In the genomic region with DNA sequence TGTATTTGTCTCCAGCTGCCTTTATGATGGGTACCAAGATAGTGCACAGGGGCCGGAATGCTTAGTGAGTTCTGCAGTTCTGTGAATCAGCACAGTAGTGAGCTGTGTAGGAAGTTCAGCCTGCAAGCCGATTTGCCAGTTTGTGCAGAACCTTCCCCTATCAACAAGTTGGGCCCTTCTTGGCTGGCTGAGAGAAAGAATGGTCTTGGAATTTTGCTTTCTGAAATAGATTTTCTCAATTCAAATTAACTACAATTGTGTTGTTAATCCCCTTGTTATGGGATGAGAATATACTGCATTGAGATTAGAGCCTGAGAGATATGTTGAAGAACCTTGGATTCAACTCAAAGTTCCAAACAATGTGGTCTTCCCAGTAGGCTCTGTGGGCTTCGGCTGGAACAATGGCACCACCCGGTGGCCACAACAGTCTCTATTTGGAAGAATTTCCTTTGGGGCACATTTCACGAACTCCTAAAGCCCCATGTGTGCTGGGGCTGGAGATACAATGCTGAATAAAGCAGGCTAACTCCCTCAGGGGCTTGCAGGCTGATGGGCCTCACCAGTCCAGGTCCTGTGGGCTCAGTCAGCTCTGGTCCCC, we compare ENCODE assay signal across 8 cellular contexts. TPM values are rescaled to one million over a fixed set of nuclear protein-coding genes. Genes with fewer than 3 reads are reported as not detected.
DNase-seq lines count a peak whose midpoint lies in the region; TF ChIP-seq lines count a peak whose summit lies in the region.

No MANE protein-coding gene starts in this region.

- no peaks in the 10 kb centered on the region for H3K27me3 ChIP-seq in OCI-LY1 (ENCODE audit: insufficient read depth, low read length)

- no peak overlapping the region for H3K4me2 ChIP-seq in OCI-LY1 (ENCODE audit: low read length)

- H3K9ac ChIP-seq in OCI-LY1 (ENCODE audit: low read length) = no peak overlapping the region

- H2AFZ ChIP-seq in OCI-LY1 (ENCODE audit: low read length) = no peak overlapping the region

- no peaks in the 10 kb centered on the region for H3K9me2 ChIP-seq in OCI-LY1 (ENCODE audit: low read depth, low read length)

- no peak overlapping the region for H3K4me3 ChIP-seq in OCI-LY1 (ENCODE audit: low read depth, low read length, poor library complexity, severe bottlenecking)

- TF ChIP-seq POLR2A in erythroblast (IDR thresholded peaks at IDR 0.05; ENCODE audit: low read length) = no peak

- H3K36me3 ChIP-seq in OCI-LY1 (ENCODE audit: insufficient read depth, low read length) = no peaks in the 10 kb centered on the region

- H4K20me1 ChIP-seq in OCI-LY1 (ENCODE audit: insufficient read depth, low read length) = no peaks in the 10 kb centered on the region

- no peaks in the 10 kb centered on the region for H3F3A ChIP-seq in OCI-LY1 (ENCODE audit: insufficient read depth, low read length)

- no peaks in the 10 kb centered on the region for H3K4me1 ChIP-seq in OCI-LY1 (ENCODE audit: insufficient read depth, low read length, severe bottlenecking)

- H3K9me3 ChIP-seq in OCI-LY1 (ENCODE audit: low read length) = no peaks in the 10 kb centered on the region

- H3K79me2 ChIP-seq in OCI-LY1 (ENCODE audit: insufficient read depth, low read length) = no peaks in the 10 kb centered on the region

- peak; percentile 49; the same call in 1 of the 2 replicates for TF ChIP-seq CTCF in OCI-LY1 (IDR thresholded peaks at IDR 0.05; ENCODE audit: low read length)

- H3K27ac ChIP-seq in OCI-LY1 (ENCODE audit: low read depth, low read length, poor library complexity, severe bottlenecking) = no peak overlapping the region

- peak; percentile 23 for DNase-seq in EH (ENCODE audit: low read depth)
- DNase-seq in HPDE6-E6E7 (ENCODE audit: extremely low spot score) = peak; percentile 27
- peak; percentile 6 to 26 for DNase-seq in erythroblast (lab: John Stamatoyannopoulos, UW)
- peak; percentile 69 for DNase-seq in myocyte (ENCODE audit: low read depth)
- no peak for DNase-seq in KG1 (lab: John Stamatoyannopoulos, UW)
- no peak for DNase-seq in stimulated activated naive CD4-positive, alpha-beta T cell treated with Interleukin-2 at 50 U/mL for 16 hours (lab: John Stamatoyannopoulos, UW)
- no peak for DNase-seq in effector CD4-positive, alpha-beta T cell

RNA-seq across cellular contexts. Expression of gene TRIM42, which starts 59.1 kb away (rescaled TPM):
- not detected in 2 replicates for total RNA-seq in myocyte
- not detected for polyA plus RNA-seq in myocyte (2012)

Comparison
In these comparisons a context has a peak if more than half of its experiments do, and no peak if none do; other contexts are left out.
1. DNase-seq: peak in EH (single experiment), HPDE6-E6E7 (single experiment), erythroblast (2 of 2) and myocyte (single experiment); none in KG1 (single experiment), stimulated activated naive CD4-positive, alpha-beta T cell treated with Interleukin-2 at 50 U/mL for 16 hours (single experiment) and effector CD4-positive, alpha-beta T cell (single experiment).